Comparison of ENCODE assay signal across 1 cellular context in the genomic region with DNA sequence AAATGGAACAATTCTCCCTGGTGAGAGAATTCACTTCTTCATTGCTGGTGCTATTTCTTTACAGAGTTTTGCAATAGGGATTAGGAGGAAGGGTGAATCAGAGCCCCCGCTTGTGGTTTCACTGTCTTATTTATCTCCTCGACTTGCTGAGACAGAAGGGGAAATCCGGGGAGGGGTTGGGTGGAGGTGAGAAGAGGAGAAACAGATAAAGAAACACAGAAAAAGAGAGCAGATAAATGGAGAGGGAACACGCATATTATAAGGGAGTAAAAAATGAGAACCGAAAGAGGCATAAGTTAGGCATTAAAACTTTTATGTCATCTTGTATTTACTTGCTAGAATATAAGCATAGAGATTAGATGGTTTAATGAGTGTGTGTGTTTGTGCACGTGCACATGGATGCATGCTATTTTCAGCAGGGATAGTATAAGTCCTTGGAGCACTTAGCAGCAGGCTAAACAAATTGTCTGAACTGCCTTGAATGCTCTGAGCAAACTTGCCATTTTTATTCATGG.
TF ChIP-seq lines count a peak whose summit lies in the region.

No MANE protein-coding gene starts in this region.

TF ChIP-seq in GM12878, 131 proteins besides CTCF, POLR2A, EP300 and RAD21 (continued from another document):
- TF ChIP-seq, protein P1, sequence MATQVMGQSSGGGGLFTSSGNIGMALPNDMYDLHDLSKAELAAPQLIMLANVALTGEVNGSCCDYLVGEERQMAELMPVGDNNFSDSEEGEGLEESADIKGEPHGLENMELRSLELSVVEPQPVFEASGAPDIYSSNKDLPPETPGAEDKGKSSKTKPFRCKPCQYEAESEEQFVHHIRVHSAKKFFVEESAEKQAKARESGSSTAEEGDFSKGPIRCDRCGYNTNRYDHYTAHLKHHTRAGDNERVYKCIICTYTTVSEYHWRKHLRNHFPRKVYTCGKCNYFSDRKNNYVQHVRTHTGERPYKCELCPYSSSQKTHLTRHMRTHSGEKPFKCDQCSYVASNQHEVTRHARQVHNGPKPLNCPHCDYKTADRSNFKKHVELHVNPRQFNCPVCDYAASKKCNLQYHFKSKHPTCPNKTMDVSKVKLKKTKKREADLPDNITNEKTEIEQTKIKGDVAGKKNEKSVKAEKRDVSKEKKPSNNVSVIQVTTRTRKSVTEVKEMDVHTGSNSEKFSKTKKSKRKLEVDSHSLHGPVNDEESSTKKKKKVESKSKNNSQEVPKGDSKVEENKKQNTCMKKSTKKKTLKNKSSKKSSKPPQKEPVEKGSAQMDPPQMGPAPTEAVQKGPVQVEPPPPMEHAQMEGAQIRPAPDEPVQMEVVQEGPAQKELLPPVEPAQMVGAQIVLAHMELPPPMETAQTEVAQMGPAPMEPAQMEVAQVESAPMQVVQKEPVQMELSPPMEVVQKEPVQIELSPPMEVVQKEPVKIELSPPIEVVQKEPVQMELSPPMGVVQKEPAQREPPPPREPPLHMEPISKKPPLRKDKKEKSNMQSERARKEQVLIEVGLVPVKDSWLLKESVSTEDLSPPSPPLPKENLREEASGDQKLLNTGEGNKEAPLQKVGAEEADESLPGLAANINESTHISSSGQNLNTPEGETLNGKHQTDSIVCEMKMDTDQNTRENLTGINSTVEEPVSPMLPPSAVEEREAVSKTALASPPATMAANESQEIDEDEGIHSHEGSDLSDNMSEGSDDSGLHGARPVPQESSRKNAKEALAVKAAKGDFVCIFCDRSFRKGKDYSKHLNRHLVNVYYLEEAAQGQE (IDR thresholded peaks at IDR 0.05; ENCODE audit: low read depth, low read length): no peak
- TF ChIP-seq, protein P2, sequence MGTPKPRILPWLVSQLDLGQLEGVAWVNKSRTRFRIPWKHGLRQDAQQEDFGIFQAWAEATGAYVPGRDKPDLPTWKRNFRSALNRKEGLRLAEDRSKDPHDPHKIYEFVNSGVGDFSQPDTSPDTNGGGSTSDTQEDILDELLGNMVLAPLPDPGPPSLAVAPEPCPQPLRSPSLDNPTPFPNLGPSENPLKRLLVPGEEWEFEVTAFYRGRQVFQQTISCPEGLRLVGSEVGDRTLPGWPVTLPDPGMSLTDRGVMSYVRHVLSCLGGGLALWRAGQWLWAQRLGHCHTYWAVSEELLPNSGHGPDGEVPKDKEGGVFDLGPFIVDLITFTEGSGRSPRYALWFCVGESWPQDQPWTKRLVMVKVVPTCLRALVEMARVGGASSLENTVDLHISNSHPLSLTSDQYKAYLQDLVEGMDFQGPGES (IDR thresholded peaks at IDR 0.05): no peak
- TF ChIP-seq ZSCAN29 (IDR thresholded peaks at IDR 0.05) (no peak), NFIC (IDR thresholded peaks at IDR 0.05; ENCODE audit: low read depth, low read length) (peak; percentile 64; the same call in 1 of the 2 replicates), MEF2A (IDR thresholded peaks at IDR 0.05; ENCODE audit: insufficient read depth, low read depth, low read length) (no peak), SMC3 (IDR thresholded peaks at IDR 0.05; ENCODE audit: borderline replicate concordance, low read length) (no peak), PAX5 (IDR thresholded peaks at IDR 0.05; ENCODE audit: borderline replicate concordance, low read depth, low read length) (no peak), FOS (IDR thresholded peaks at IDR 0.05; ENCODE audit: borderline replicate concordance, extremely low read depth, insufficient read length) (no peak)
